Comparison of ENCODE assay signal across 8 cellular contexts in the genomic region with DNA sequence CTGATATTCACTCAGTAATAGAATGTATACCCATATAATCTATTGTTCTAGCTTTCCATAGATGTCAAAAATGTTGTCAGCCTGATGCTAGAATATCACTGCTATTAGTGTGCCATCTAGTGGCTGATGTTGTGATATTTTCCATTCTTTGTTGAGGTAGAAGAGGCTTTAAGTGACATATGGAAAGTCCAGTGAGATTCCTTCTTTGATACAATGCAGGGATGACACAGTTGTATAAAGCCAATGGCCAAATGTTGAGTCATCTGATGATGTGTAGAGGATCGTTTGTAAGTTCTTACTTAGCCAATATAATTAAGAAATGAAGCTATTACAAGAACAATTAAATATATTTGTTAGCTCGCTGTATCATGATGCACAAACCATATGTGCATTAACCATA. TPM values are rescaled to one million over a fixed set of nuclear protein-coding genes. Genes with fewer than 3 reads are reported as not detected.
DNase-seq lines count a peak whose midpoint lies in the region; ATAC-seq and TF ChIP-seq lines count a peak whose summit lies in the region.

No MANE protein-coding gene starts in this region.

- WGBS in stomach, 5 donors, result 49 to 50% (median 49%) methylated on average over 2 of the region's 2 CpGs

- no peaks in the 10 kb centered on the region for H3K79me2 ChIP-seq in HCT116 (ENCODE audit: insufficient read depth, low read length)

- H3K4me1 ChIP-seq in HCT116 (ENCODE audit: control insufficient read depth in 1 of 2, insufficient read depth in 2 of 2, low read length in 2 of 2), result peaks cover 0 to 17% of the 10 kb centered on the region in 2 experiments; a peak in 3 of 4 replicates
- H3K4me1 ChIP-seq in stomach, result no peaks in the 10 kb centered on the region

- POLR2A ChIA-PET in HCT116 (lab: Charles Lee), result no interaction called here

- no peak overlapping the region for H3K9ac ChIP-seq in HCT116 (ENCODE audit: low read length)

- CTCF ChIA-PET in HCT116 (lab: Charles Lee), result interaction anchor here (0.6 to 3.5 kb wide), 18 partner anchors 9 to 949 kb away, joined by 3 to 37 read pairs (median 4); no protein-coding TSS in a partner anchor

- H3K27ac ChIP-seq in HCT116 (ENCODE audit: low read depth, low read length) (no peak overlapping the region), stomach (no peak overlapping the region)

- TF ChIP-seq EP300 in stomach (IDR thresholded peaks at IDR 0.05), result no peak

- DNase-seq in DMS 273 (lab: John Stamatoyannopoulos, UW; ENCODE audit: unreplicated experiment), result peak; percentile 76
- peak; percentile 90 for DNase-seq in HCT116 (ENCODE audit: low read depth, low spot score)
- DNase-seq in NCI-H526 treated with DMSO at 0.1 percent for 48 hours (lab: John Stamatoyannopoulos, UW), result peak; percentile 4
- DNase-seq in astrocyte of the spinal cord (ENCODE audit: low read depth, low spot score), result peak; percentile 88
- peak; percentile 85 for DNase-seq in inferior parietal cortex (ENCODE audit: extremely low spot score)
- DNase-seq in stomach, result no peak
- no peak for DNase-seq in stimulated activated CD4-positive, alpha-beta T cell treated with anti-CD3 and anti-CD28 coated beads, Interleukin-15, amount 100 ng/mL, for 24 hours

- RAD21 ChIA-PET in HCT116 (lab: Charles Lee; ENCODE audit: low non-redundant PET in 1 of 2, low total read pairs in 2 of 2, uncharacterized antibody in 2 of 2, unreplicated experiment in 2 of 2), result interaction anchor here (0.6 to 1.3 kb wide), 2 partner anchors 896 to 1097 kb away, joined by 3 to 9 read pairs; no protein-coding TSS in a partner anchor

- ATAC-seq in HCT116 (peak; percentile 98), HG02571 (IDR thresholded peaks at IDR 0.05; ENCODE audit: unreplicated experiment) (no peak)

- H3K9me3 ChIP-seq in HCT116 (ENCODE audit: control insufficient read depth in 1 of 2, insufficient read depth in 1 of 2, low read depth in 1 of 2, low read length in 2 of 2) (no peaks in the 10 kb centered on the region), stomach (no peaks in the 10 kb centered on the region)

- H3K4me2 ChIP-seq in HCT116 (ENCODE audit: low read length), result no peak overlapping the region; the same call in 1 of the 2 replicates

- TF ChIP-seq POLR2A in HCT116 (IDR thresholded peaks at IDR 0.05; ENCODE audit: borderline replicate concordance, extremely low read depth, insufficient read depth, insufficient read length), result no peak
- no peak for TF ChIP-seq POLR2A in stomach (IDR thresholded peaks at IDR 0.05)

- intact Hi-C loops in HCT116 (cut with micrococcal nuclease) (loop anchor here (1.0 to 10.0 kb wide), 5 partner anchors 346 to 1029 kb away; partner anchors contain the start of gene SCAF11), stomach (cut with DNase I; ENCODE audit: low total_unique reads) (no loop called here)

- H3K4me3 ChIP-seq in HCT116 (replicated peaks in 1 of 2; ENCODE audit: low read depth in 1 of 2, low read length in 2 of 2) (no peak overlapping the region), astrocyte of the spinal cord (ENCODE audit: low read depth, low read length) (no peak overlapping the region), stomach (no peak overlapping the region)

- no peaks in the 10 kb centered on the region for H3K9me2 ChIP-seq in HCT116 (ENCODE audit: insufficient read depth)

- in situ Hi-C loops in astrocyte of the spinal cord (cut with HindIII; ENCODE audit: low sequenced_read_pairs), result no loop called here

- TF ChIP-seq CTCF in HCT116 (IDR thresholded peaks at IDR 0.05 in 2 of 3, conservative IDR thresholded peaks at IDR 0.05 in 1 of 3; ENCODE audit: borderline replicate concordance in 1 of 3, insufficient read depth in 1 of 3, low read depth in 2 of 3, low read length in 2 of 3) (peak; percentile 52 to 81 (median 72); a peak in 5 of 6 replicates), astrocyte of the spinal cord (IDR thresholded peaks at IDR 0.05; ENCODE audit: low read depth, low read length) (peak; percentile 57), stomach (IDR thresholded peaks at IDR 0.05) (peak in 4 of 7 experiments; percentile 37 to 54 (median 50))

- H4K20me1 ChIP-seq in HCT116 (ENCODE audit: insufficient read depth), result no peaks in the 10 kb centered on the region

- H3K36me3 ChIP-seq in HCT116 (ENCODE audit: control insufficient read depth in 1 of 2, insufficient read depth in 2 of 2, low read length in 2 of 2), result no peaks in the 10 kb centered on the region
- no peaks in the 10 kb centered on the region for H3K36me3 ChIP-seq in stomach

- no peaks in the 10 kb centered on the region for H3K27me3 ChIP-seq in HCT116 (ENCODE audit: insufficient read depth, low read length)
- H3K27me3 ChIP-seq in stomach, result peaks cover 0 to 3% (median 0%) of the 10 kb centered on the region in 3 donors

- no TSS peak for BruUV-seq in HCT116 (replicated peaks; lab: Mats Ljungman, UMichigan)

- H2AFZ ChIP-seq in HCT116 (ENCODE audit: low read depth, low read length, poor library complexity, severe bottlenecking), result peak overlapping the region; percentile 75

- TF ChIP-seq RAD21 in HCT116 (IDR thresholded peaks at IDR 0.05; ENCODE audit: low read depth), result peak; percentile 91

TF ChIP-seq in HCT116, 20 proteins besides CTCF, POLR2A, EP300 and RAD21:
- TF ChIP-seq POLR2AphosphoS5 (IDR thresholded peaks at IDR 0.05; ENCODE audit: low read depth, low read length) (no peak), ZFX (IDR thresholded peaks at IDR 0.05) (no peak), ZNF274 (IDR thresholded peaks at IDR 0.05; ENCODE audit: low read depth, low read length) (no peak), YY1 (IDR thresholded peaks at IDR 0.05; ENCODE audit: extremely low read depth, insufficient replicate concordance, low read depth, low read length) (no peak), TCF7L2 (IDR thresholded peaks at IDR 0.05; ENCODE audit: borderline replicate concordance, extremely low read depth, insufficient read depth, insufficient read length) (no peak), ELF1 (IDR thresholded peaks at IDR 0.05; ENCODE audit: borderline replicate concordance, low read depth) (no peak), CBX3 (IDR thresholded peaks at IDR 0.05; ENCODE audit: low read depth) (no peak), ATF3 (IDR thresholded peaks at IDR 0.05) (no peak), CEBPB (IDR thresholded peaks at IDR 0.05; ENCODE audit: low read depth) (no peak), JUND (IDR thresholded peaks at IDR 0.05) (peak; percentile 20; the same call in 1 of the 2 replicates), EGR1 (IDR thresholded peaks at IDR 0.05; ENCODE audit: low read depth) (no peak), FOSL1 (IDR thresholded peaks at IDR 0.05; ENCODE audit: low read depth) (no peak), REST (IDR thresholded peaks at IDR 0.05; ENCODE audit: low read depth) (no peak), SP1 (IDR thresholded peaks at IDR 0.05; ENCODE audit: low read depth) (peak; percentile 68), EZH2phosphoT487 (IDR thresholded peaks at IDR 0.05; ENCODE audit: borderline replicate concordance) (no peak)
- TF ChIP-seq, protein P1, sequence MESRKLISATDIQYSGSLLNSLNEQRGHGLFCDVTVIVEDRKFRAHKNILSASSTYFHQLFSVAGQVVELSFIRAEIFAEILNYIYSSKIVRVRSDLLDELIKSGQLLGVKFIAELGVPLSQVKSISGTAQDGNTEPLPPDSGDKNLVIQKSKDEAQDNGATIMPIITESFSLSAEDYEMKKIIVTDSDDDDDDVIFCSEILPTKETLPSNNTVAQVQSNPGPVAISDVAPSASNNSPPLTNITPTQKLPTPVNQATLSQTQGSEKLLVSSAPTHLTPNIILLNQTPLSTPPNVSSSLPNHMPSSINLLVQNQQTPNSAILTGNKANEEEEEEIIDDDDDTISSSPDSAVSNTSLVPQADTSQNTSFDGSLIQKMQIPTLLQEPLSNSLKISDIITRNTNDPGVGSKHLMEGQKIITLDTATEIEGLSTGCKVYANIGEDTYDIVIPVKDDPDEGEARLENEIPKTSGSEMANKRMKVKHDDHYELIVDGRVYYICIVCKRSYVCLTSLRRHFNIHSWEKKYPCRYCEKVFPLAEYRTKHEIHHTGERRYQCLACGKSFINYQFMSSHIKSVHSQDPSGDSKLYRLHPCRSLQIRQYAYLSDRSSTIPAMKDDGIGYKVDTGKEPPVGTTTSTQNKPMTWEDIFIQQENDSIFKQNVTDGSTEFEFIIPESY (IDR thresholded peaks at IDR 0.05; ENCODE audit: extremely low read depth, insufficient replicate concordance, low read length), result no peak

RNA-seq across cellular contexts. Expression of gene PCED1B, which starts 58.1 kb away (rescaled TPM):
- total RNA-seq in HCT116 (2021; ENCODE audit: unreplicated experiment), result 0.86 TPM
- polyA plus RNA-seq in HCT116 (2012), result 0.53 and 1.2 TPM in 2 replicates
- total RNA-seq in stomach, result 1 to 10 TPM in 3 of 5 donors, under 1 TPM in 1, not detected in 1; 0.73 to 7.6 (median 5.2) TPM
- polyA plus RNA-seq in stomach, result 1 to 10 TPM; 1.4 to 2.4 (median 2.1) TPM

RNA-seq across cellular contexts. Expression of gene AMIGO2, which starts 58.5 kb away (rescaled TPM):
- total RNA-seq in HCT116 (2021; ENCODE audit: unreplicated experiment) (0.96 TPM), stomach (10 to 100 TPM in 1 of 5 donors, 1 to 10 TPM in 4; 2.0 to 10.5 (median 4.0) TPM)
- polyA plus RNA-seq in HCT116 (2012), result 0.71 and 0.77 TPM in 2 replicates
- 1 to 10 TPM; 1.6 to 4.0 (median 2.3) TPM for polyA plus RNA-seq in stomach

Comparison
In these comparisons a context has a peak if more than half of its experiments do, and no peak if none do; other contexts are left out.
1. DNase-seq: peak in DMS 273 (single experiment), HCT116 (single experiment), NCI-H526 treated with DMSO at 0.1 percent for 48 hours (single experiment), astrocyte of the spinal cord (single experiment) and inferior parietal cortex (single experiment); none in stomach (single experiment) and stimulated activated CD4-positive, alpha-beta T cell treated with anti-CD3 and anti-CD28 coated beads, Interleukin-15, amount 100 ng/mL, for 24 hours (single experiment).
2. Peak in every context shown above with its lines, with median percentiles within 50 percentile points of each other: CTCF ChIP-seq.